Comparison of ENCODE assay signal across 14 cellular contexts in genomic region chr2:181128199-181128598, GRCh38.
DNase-seq lines count a peak whose midpoint lies in the region; ATAC-seq and TF ChIP-seq lines count a peak whose summit lies in the region.
"Had no signal": no experiment of that assay in that cellular context is flagged by ENCODE, and none has a peak within 500 bp of the region (broad histone marks: within the 10 kb centered on the region; RNA-seq: fewer than 3 reads in every experiment).

No MANE protein-coding gene starts in this region.

- peaks cover 14% of the 10 kb centered on the region for H3K36me3 Mint-ChIP-seq in T-cell

- DNase-seq in T-cell = no peak
- no peak for DNase-seq in hepatocyte (ENCODE audit: low spot score)
- DNase-seq in mucosa of descending colon = no peak
- DNase-seq in NCI-H2227 treated with DMSO at 0.1 percent for 48 hours (lab: John Stamatoyannopoulos, UW) = no peak
- DNase-seq in NCI-H446 (lab: John Stamatoyannopoulos, UW) = no peak
- DNase-seq: activated CD4-positive, alpha-beta T cell treated with anti-CD3 and anti-CD28 coated beads for 1 hour; foreskin melanocyte; GM23248; PC-3 had no signal

- H3K9me3 Mint-ChIP-seq in T-cell = peaks cover 0 to 6% (median 0%) of the 10 kb centered on the region in 3 donors

- TF ChIP-seq CTCF in hepatocyte (IDR thresholded peaks at IDR 0.05; ENCODE audit: poor library complexity) = no peak
- TF ChIP-seq CTCF in mucosa of descending colon (IDR thresholded peaks at IDR 0.05) = no peak

- H3K4me3 ChIP-seq in hepatocyte (no peak overlapping the region), mucosa of descending colon (no peak overlapping the region)
- H3K4me3 ChIP-seq: breast epithelium, GM23248, skin epidermis had no signal

- POLR2A ChIA-PET in T-cell (lab: Charles Lee) = interaction anchor here (0.6 to 1.2 kb wide), 4 partner anchors 12 to 474 kb away, joined by 3 to 5 read pairs (median 4); no protein-coding TSS in a partner anchor

- intact Hi-C loops in mucosa of descending colon (cut with DNase I, micrococcal nuclease) = no loop called here

- peaks cover 67 to 80% (median 75%) of the 10 kb centered on the region in 3 donors for H3K4me1 Mint-ChIP-seq in T-cell

- H3K9me2 ChIP-seq in hepatocyte (replicated peaks; ENCODE audit: insufficient read depth) = no peaks in the 10 kb centered on the region

- no peaks in the 10 kb centered on the region for H3K79me2 ChIP-seq in hepatocyte

- no peaks in the 10 kb centered on the region for H4K20me1 ChIP-seq in hepatocyte (ENCODE audit: insufficient read depth, poor library complexity, severe bottlenecking)

- CTCF ChIA-PET in T-cell (lab: Charles Lee) = interaction anchor here (0.6 to 2.2 kb wide), 5 partner anchors 8 to 351 kb away, joined by 3 to 8 read pairs (median 3); no protein-coding TSS in a partner anchor

- H3K4me2 ChIP-seq in hepatocyte = no peak overlapping the region

- ATAC-seq in GM18498 (IDR thresholded peaks at IDR 0.05; ENCODE audit: unreplicated experiment) = peak; percentile 57
- ATAC-seq in GM19397 (IDR thresholded peaks at IDR 0.05; ENCODE audit: unreplicated experiment) = peak; percentile 45
- peak; percentile 55 for ATAC-seq in HG02943 (IDR thresholded peaks at IDR 0.05; ENCODE audit: low read depth, unreplicated experiment)
- ATAC-seq in T-cell (replicated peaks in 1 of 4) = no peak
- no peak for ATAC-seq in mucosa of descending colon
- ATAC-seq: PC-3 had no signal

- H3K36me3 ChIP-seq in hepatocyte (replicated peaks; ENCODE audit: insufficient read depth, low read depth) (no peaks in the 10 kb centered on the region), mucosa of descending colon (ENCODE audit: low read depth) (no peaks in the 10 kb centered on the region)
- H3K36me3 ChIP-seq: breast epithelium had no signal

- H2AFZ ChIP-seq in hepatocyte = no peak overlapping the region
- H2AFZ ChIP-seq: GM23248 had no signal

- H3K9me3 ChIP-seq in hepatocyte (ENCODE audit: low read depth) (no peaks in the 10 kb centered on the region), mucosa of descending colon (no peaks in the 10 kb centered on the region)
- H3K9me3 ChIP-seq: breast epithelium had no signal

- H3K27ac ChIP-seq in hepatocyte = no peak overlapping the region
- H3K27ac ChIP-seq: breast epithelium, GM23248 had no signal

- H3K4me3 Mint-ChIP-seq in T-cell = peak overlapping the region; percentile 22 to 72 (median 37)

- H3K27me3 ChIP-seq in hepatocyte = no peaks in the 10 kb centered on the region
- H3K27me3 ChIP-seq: breast epithelium had no signal

- no peaks in the 10 kb centered on the region for H3K4me1 ChIP-seq in hepatocyte (ENCODE audit: insufficient read depth)
- H3K4me1 ChIP-seq in mucosa of descending colon (ENCODE audit: low read depth) = no peaks in the 10 kb centered on the region
- H3K4me1 ChIP-seq: breast epithelium had no signal

- no peaks in the 10 kb centered on the region for H3K27me3 Mint-ChIP-seq in T-cell

- H3K27ac Mint-ChIP-seq in T-cell = peak overlapping the region; percentile 96 to 100

Comparison
In these comparisons a context has a peak if more than half of its experiments do, and no peak if none do; other contexts are left out.
1. ATAC-seq: peak in GM18498 (single experiment), GM19397 (single experiment) and HG02943 (single experiment); none in T-cell (0 of 4) and mucosa of descending colon (single experiment).